ENCODE assay signal across 24 cellular contexts in genomic region chr20:46990811-46991567, GRCh38.
A peak's percentile ranks its signal among the peaks of the same experiment; 100 is the strongest.
DNase-seq lines count a peak whose midpoint lies in the region; ATAC-seq, FAIRE-seq and TF ChIP-seq lines count a peak whose summit lies in the region.
"Had no signal": no experiment of that assay in that cellular context is flagged by ENCODE, and none has a peak within 500 bp of the region (broad histone marks: within the 10 kb centered on the region; RNA-seq: fewer than 3 reads in every experiment).

No MANE protein-coding gene starts in this region.

- H3K4me1 ChIP-seq in breast epithelium (peaks cover 0 to 4% of the 10 kb centered on the region in 2 donors), K562 (replicated peaks in 1 of 2; ENCODE audit: control insufficient read depth in 2 of 2, insufficient read depth in 2 of 2, low read length in 2 of 2) (peaks cover 4 to 13% of the 10 kb centered on the region in 2 experiments), transverse colon (peaks cover 3 to 16% (median 12%) of the 10 kb centered on the region in 4 donors), osteoblast (ENCODE audit: insufficient read depth, low read length) (no peaks in the 10 kb centered on the region)
- H3K4me1 ChIP-seq: tibial artery had no signal

- CTCF ChIA-PET in MCF 10A (lab: Yijun Ruan, JAX) (interaction anchor here (0.7 kb wide), 1 partner anchor 233 kb away, joined by 3 read pairs; no protein-coding TSS in a partner anchor), K562 (lab: Yijun Ruan, JAX; ENCODE audit: low intra/inter-chr PET ratio) (no interaction called here)

- DNase-seq in breast epithelium (ENCODE audit: low spot score in 2 of 2): peak in 1 of 2 donors; percentile 62
- DNase-seq in MCF 10A (ENCODE audit: unreplicated experiment): no peak
- no peak for DNase-seq in K562 (ENCODE audit: extremely low read depth in 1 of 4, low spot score in 3 of 4)
- no peak for DNase-seq in neural crest cell (ENCODE audit: low read depth, low spot score)
- no peak for DNase-seq in transverse colon
- no peak for DNase-seq in NCI-H1417 (lab: John Stamatoyannopoulos, UW)
- DNase-seq in EL: no peak
- no peak for DNase-seq in osteoblast (ENCODE audit: insufficient read length, low spot score, missing footprints)
- DNase-seq: activated CD4-positive, alpha-beta T cell treated with anti-CD3 and anti-CD28 coated beads for 1 hour; activated T-cell treated with anti-CD3 and anti-CD28 coated beads, Interleukin-2, amount 50 U/mL, for 4 hours; CD8-positive, alpha-beta memory T cell; DMS79; natural killer cell; NCI-H187; NCI-H82; stimulated activated CD4-positive, alpha-beta T cell treated with anti-CD3 and anti-CD28 coated beads, Interleukin-12 subunit alpha, Interleukin-12 subunit beta, amount 100 ng/mL, for 4 hours; T-helper 9 cell had no signal

- TF ChIP-seq POLR2A in breast epithelium (IDR thresholded peaks at IDR 0.05): no peak
- TF ChIP-seq POLR2A in K562 (conservative IDR thresholded peaks at IDR 0.05): no peak
- TF ChIP-seq POLR2A in transverse colon (IDR thresholded peaks at IDR 0.05): no peak

- peak overlapping the region; percentile 95 to 96 for H3K27ac ChIP-seq in breast epithelium
- peak overlapping the region; percentile 76 for H3K27ac ChIP-seq in K562 (ENCODE audit: extremely low read depth, low read depth, low read length)
- H3K27ac ChIP-seq in transverse colon: peak overlapping the region in 3 of 4 donors; percentile 44 to 63 (median 44)
- no peak overlapping the region for H3K27ac ChIP-seq in osteoblast (ENCODE audit: low read depth, low read length)
- H3K27ac ChIP-seq: HL-60, tibial artery had no signal

- H3K9me3 ChIP-seq in breast epithelium (no peaks in the 10 kb centered on the region), K562 (replicated peaks; ENCODE audit: control insufficient read depth, insufficient read depth, low read depth, low read length) (no peaks in the 10 kb centered on the region), transverse colon (no peaks in the 10 kb centered on the region), osteoblast (ENCODE audit: low read depth, low read length) (no peaks in the 10 kb centered on the region)
- H3K9me3 ChIP-seq: tibial artery had no signal

- no peaks in the 10 kb centered on the region for H3K36me3 Mint-ChIP-seq in MCF 10A (ENCODE audit: insufficient read depth, unreplicated experiment)
- no peaks in the 10 kb centered on the region for H3K36me3 Mint-ChIP-seq in neural crest cell (ENCODE audit: low read depth)
- H3K36me3 Mint-ChIP-seq: activated naive CD8-positive, alpha-beta T cell treated with anti-CD3 and anti-CD28 coated beads for 36 hours; CD8-positive, alpha-beta memory T cell; IgD-negative memory B cell; natural killer cell had no signal

- ATAC-seq in K562: no peak
- ATAC-seq: natural killer cell, Panc1 had no signal

- H3K27me3 Mint-ChIP-seq in MCF 10A (ENCODE audit: insufficient read depth, unreplicated experiment): peaks cover 13% of the 10 kb centered on the region
- H3K27me3 Mint-ChIP-seq in neural crest cell (ENCODE audit: low read depth): peaks cover 4% of the 10 kb centered on the region

- in situ Hi-C loops in K562 (cut with MboI): no loop called here
- in situ Hi-C loops in transverse colon (cut with MboI; ENCODE audit: low pct_ligation_motif_present in 1 of 4, low pct_unique_long_range_greater_than_20kb in 1 of 4, low sequenced_read_pairs in 3 of 4): no loop called here

- TF ChIP-seq EP300 in K562 (IDR thresholded peaks at IDR 0.05; ENCODE audit: low read length) (no peak), transverse colon (IDR thresholded peaks at IDR 0.05; ENCODE audit: low read depth) (no peak)

- H3K27ac Mint-ChIP-seq in MCF 10A (ENCODE audit: low read depth, unreplicated experiment): no peak overlapping the region
- H3K27ac Mint-ChIP-seq in neural crest cell (ENCODE audit: unreplicated experiment): no peak overlapping the region
- H3K27ac Mint-ChIP-seq: CD8-positive, alpha-beta memory T cell; dendritic cell treated with granulocyte-macrophage colony-stimulating factor and Interleukin-4, amounts not matched to agents 40 ng/mL and 50 ng/mL, for 4 days; IgD-negative memory B cell; natural killer cell had no signal

- no peaks in the 10 kb centered on the region for H3K36me3 ChIP-seq in breast epithelium
- no peaks in the 10 kb centered on the region for H3K36me3 ChIP-seq in K562 (ENCODE audit: control insufficient read depth, insufficient read depth, low read length)
- H3K36me3 ChIP-seq in transverse colon: no peaks in the 10 kb centered on the region
- no peaks in the 10 kb centered on the region for H3K36me3 ChIP-seq in osteoblast (ENCODE audit: insufficient read depth, low read length)
- H3K36me3 ChIP-seq: tibial artery had no signal

- POLR2A ChIA-PET in MCF 10A (lab: Yijun Ruan, JAX): interaction anchor here (1.0 to 1.2 kb wide), 2 partner anchors 29 to 109 kb away, joined by 3 read pairs; no protein-coding TSS in a partner anchor
- POLR2A ChIA-PET in K562 (lab: Yijun Ruan, JAX): interaction anchor here (0.5 to 1.2 kb wide), 4 partner anchors 13 to 1523 kb away, joined by 3 to 5 read pairs (median 4); no protein-coding TSS in a partner anchor

- peak overlapping the region; percentile 94 for H2AFZ ChIP-seq in K562 (ENCODE audit: low read depth, low read length)
- no peak overlapping the region for H2AFZ ChIP-seq in osteoblast (ENCODE audit: low read length)

- no peaks in the 10 kb centered on the region for H3K9me1 ChIP-seq in K562 (ENCODE audit: control insufficient read depth, insufficient read depth, low read length)

- 44% methylated on average over 8 of the region's 8 CpGs for WGBS in K562 (ENCODE audit: insufficient coverage, low coverage, missing lambda C conversion rate)
- 57 to 100% methylated on average over 1 to 8 of the region's 8 CpGs for WGBS in transverse colon (ENCODE audit: low coverage in 1 of 2), 2 donors

- peak; percentile 26 for FAIRE-seq in K562 (lab: Jason Lieb, UNC)
- FAIRE-seq: bronchial epithelial cell had no signal

- TF ChIP-seq CTCF in breast epithelium (IDR thresholded peaks at IDR 0.05) (no peak), MCF 10A (IDR thresholded peaks at IDR 0.05; ENCODE audit: unreplicated experiment) (no peak), K562 (IDR thresholded peaks at IDR 0.05 in 2 of 3, conservative IDR thresholded peaks at IDR 0.05 in 1 of 3; ENCODE audit: insufficient read depth in 2 of 3, low read depth in 1 of 3, low read length in 3 of 3) (no peak), neural crest cell (conservative IDR thresholded peaks at IDR 0.05) (no peak), transverse colon (IDR thresholded peaks at IDR 0.05) (no peak), osteoblast (IDR thresholded peaks at IDR 0.05; ENCODE audit: extremely low read depth, low read depth, low read length) (no peak)

- H3K79me2 ChIP-seq in K562 (ENCODE audit: control insufficient read depth, insufficient read depth, low read length): no peaks in the 10 kb centered on the region
- H3K79me2 ChIP-seq in osteoblast (ENCODE audit: insufficient read depth, low read length): no peaks in the 10 kb centered on the region

- H3K4me3 Mint-ChIP-seq in MCF 10A (ENCODE audit: unreplicated experiment) (no peak overlapping the region), neural crest cell (peak overlapping the region; percentile 8)
- H3K4me3 Mint-ChIP-seq: activated naive CD8-positive, alpha-beta T cell treated with anti-CD3 and anti-CD28 coated beads for 36 hours; activated T-cell treated with anti-CD3 and anti-CD28 coated beads, Interleukin-2, amount 50 U/mL, for 4 hours; CD8-positive, alpha-beta memory T cell; dendritic cell treated with granulocyte-macrophage colony-stimulating factor and Interleukin-4, amounts not matched to agents 40 ng/mL and 50 ng/mL, for 4 days; natural killer cell had no signal

- H3K4me2 ChIP-seq in K562 (ENCODE audit: insufficient read depth, low read length) (peak overlapping the region; percentile 76), osteoblast (ENCODE audit: insufficient read depth, low read length) (no peak overlapping the region)

- H3K27me3 ChIP-seq in breast epithelium (no peaks in the 10 kb centered on the region), K562 (ENCODE audit: control insufficient read depth in 2 of 2, insufficient read depth in 2 of 2, low read length in 2 of 2) (no peaks in the 10 kb centered on the region; a peak in 1 of 5 replicates), transverse colon (peaks cover 5% of the 10 kb centered on the region), osteoblast (ENCODE audit: insufficient read depth, low read length) (no peaks in the 10 kb centered on the region)

- H3K4me3 ChIP-seq in breast epithelium: peak overlapping the region in 1 of 3 donors; percentile 36
- H3K4me3 ChIP-seq in K562: no peak overlapping the region
- H3K4me3 ChIP-seq in transverse colon: no peak overlapping the region
- no peak overlapping the region for H3K4me3 ChIP-seq in osteoblast (ENCODE audit: insufficient read depth, low read length)
- H3K4me3 ChIP-seq: tibial artery had no signal

- H3K9ac ChIP-seq in K562 (ENCODE audit: insufficient read depth in 1 of 2, low read depth in 2 of 2, low read length in 2 of 2): peak overlapping the region in 1 of 2 experiments; percentile 48; a peak in 2 of 4 replicates

- peaks cover 8% of the 10 kb centered on the region for H3K4me1 Mint-ChIP-seq in MCF 10A (ENCODE audit: insufficient read depth, unreplicated experiment)
- peaks cover 27% of the 10 kb centered on the region for H3K4me1 Mint-ChIP-seq in neural crest cell

- H4K20me1 ChIP-seq in K562 (replicated peaks; ENCODE audit: control insufficient read depth, insufficient read depth, low read length) (no peaks in the 10 kb centered on the region), osteoblast (ENCODE audit: insufficient read depth, low read length) (no peaks in the 10 kb centered on the region)

- H3K9me3 Mint-ChIP-seq in MCF 10A (ENCODE audit: unreplicated experiment) (no peaks in the 10 kb centered on the region), neural crest cell (no peaks in the 10 kb centered on the region)
- H3K9me3 Mint-ChIP-seq: activated T-cell treated with anti-CD3 and anti-CD28 coated beads, Interleukin-2, amount 50 U/mL, for 4 hours; CD8-positive, alpha-beta memory T cell; dendritic cell treated with granulocyte-macrophage colony-stimulating factor and Interleukin-4, amounts not matched to agents 40 ng/mL and 50 ng/mL, for 4 days; IgD-negative memory B cell; natural killer cell had no signal

- TF ChIP-seq RAD21 in K562 (CRISPR knock-in tag; conservative IDR thresholded peaks at IDR 0.05 in 1 of 2, IDR thresholded peaks at IDR 0.05 in 1 of 2): no peak

- intact Hi-C loops in breast epithelium (cut with DNase I; ENCODE audit: low total_unique reads): no loop called here
- intact Hi-C loops in MCF 10A (cut with micrococcal nuclease): no loop called here
- intact Hi-C loops in K562 (cut with micrococcal nuclease): no loop called here
- intact Hi-C loops in transverse colon (cut with DNase I; ENCODE audit: low total_unique reads): no loop called here

- no TSS peak for BruUV-seq in MCF 10A (replicated peaks; lab: Mats Ljungman, UMichigan)
- no TSS peak for BruUV-seq in K562 (replicated peaks; lab: Mats Ljungman, UMichigan)

TF ChIP-seq in K562, 482 proteins besides CTCF, POLR2A, EP300 and RAD21 (continues in another document):
- TF ChIP-seq CHD4 (IDR thresholded peaks at IDR 0.05; ENCODE audit: insufficient read depth, insufficient replicate concordance, low read depth, low read length, poor library complexity, severe bottlenecking) (peak; percentile 68), ETS2 (tag; IDR thresholded peaks at IDR 0.05; ENCODE audit: borderline replicate concordance, poor library complexity, severe bottlenecking) (no peak), CHCHD3 (CRISPR knock-in tag; IDR thresholded peaks at IDR 0.05) (no peak)
